In genomic region chrX:15696516-15696915, GRCh38 we compare ENCODE assay signal across 11 cellular contexts. TPM values are rescaled to one million over a fixed set of nuclear protein-coding genes. Genes with fewer than 3 reads are reported as not detected.
"Had no signal": no experiment of that assay in that cellular context is flagged by ENCODE, and none has a peak within 500 bp of the region (broad histone marks: within the 10 kb centered on the region; RNA-seq: fewer than 3 reads in every experiment).

No MANE protein-coding gene starts in this region.

- FAIRE-seq: H1, H54, HepG2 had no signal

- H3K4me3 ChIP-seq: GM23338 had no signal

- H3K27me3 Mint-ChIP-seq: IgD-negative memory B cell had no signal

- DNase-seq: H9, HCEC 1CT, HFFc6, KG1 had no signal

- H3K4me1 Mint-ChIP-seq: GM23338 had no signal

- H3K4me2 ChIP-seq: GM23338 had no signal

- H3K27ac ChIP-seq: HL-60 had no signal

- H2AFZ ChIP-seq: GM23338 had no signal

- ATAC-seq: GM23338, HepG2 had no signal

- H3K9me3 Mint-ChIP-seq: GM23338, H9, HFFc6, IgD-negative memory B cell had no signal

- H3K4me3 Mint-ChIP-seq: GM23338, H9, HFFc6, IgD-negative memory B cell had no signal

- H3K27ac Mint-ChIP-seq: GM23338, H9, HFFc6 had no signal

RNA-seq across cellular contexts. Expression of gene CLTRN, which starts 31.9 kb away (rescaled TPM):
- total RNA-seq: HT1080 had no signal
- polyA plus RNA-seq: IgD-negative memory B cell had no signal
